ENCODE assay signal across 8 cellular contexts in the genomic region with DNA sequence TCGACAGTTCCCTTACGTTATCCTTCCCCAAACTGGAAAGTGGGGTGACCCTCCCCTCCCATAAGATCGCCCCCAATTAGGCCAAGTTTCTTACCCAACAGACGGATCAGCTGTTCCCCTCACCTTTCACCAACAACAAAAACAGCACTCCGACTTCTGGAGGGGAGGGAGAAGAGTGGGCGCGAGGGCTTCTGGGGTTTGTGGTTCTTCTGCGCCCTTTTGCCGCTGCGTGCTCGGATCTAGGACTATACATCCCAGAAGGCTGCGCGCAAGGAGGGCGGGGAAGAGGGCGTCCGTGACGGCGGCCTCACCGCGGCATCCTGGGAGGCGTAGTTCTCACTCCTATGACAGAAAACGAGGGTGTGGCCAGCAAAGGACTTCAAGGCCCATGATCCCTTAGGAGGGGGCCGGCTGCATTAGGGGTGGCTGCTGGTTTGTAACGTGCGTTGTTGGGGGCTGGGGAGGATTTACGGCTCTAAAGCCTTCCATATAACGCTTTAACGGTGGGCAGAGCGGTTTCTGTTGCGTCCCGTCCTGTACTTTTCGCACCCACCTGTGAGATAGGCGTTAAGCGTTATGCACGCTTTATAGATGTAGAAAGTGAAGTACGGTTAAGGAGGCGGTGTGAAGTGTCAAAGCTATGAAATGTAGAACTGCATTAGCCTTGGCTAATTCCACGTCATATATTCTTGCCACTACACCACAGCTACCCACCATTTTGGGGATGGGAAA. TPM values are rescaled to one million over a fixed set of nuclear protein-coding genes. Genes with fewer than 3 reads are reported as not detected.
DNase-seq lines count a peak whose midpoint lies in the region; ATAC-seq, FAIRE-seq and TF ChIP-seq lines count a peak whose summit lies in the region.

A gene with protein sequence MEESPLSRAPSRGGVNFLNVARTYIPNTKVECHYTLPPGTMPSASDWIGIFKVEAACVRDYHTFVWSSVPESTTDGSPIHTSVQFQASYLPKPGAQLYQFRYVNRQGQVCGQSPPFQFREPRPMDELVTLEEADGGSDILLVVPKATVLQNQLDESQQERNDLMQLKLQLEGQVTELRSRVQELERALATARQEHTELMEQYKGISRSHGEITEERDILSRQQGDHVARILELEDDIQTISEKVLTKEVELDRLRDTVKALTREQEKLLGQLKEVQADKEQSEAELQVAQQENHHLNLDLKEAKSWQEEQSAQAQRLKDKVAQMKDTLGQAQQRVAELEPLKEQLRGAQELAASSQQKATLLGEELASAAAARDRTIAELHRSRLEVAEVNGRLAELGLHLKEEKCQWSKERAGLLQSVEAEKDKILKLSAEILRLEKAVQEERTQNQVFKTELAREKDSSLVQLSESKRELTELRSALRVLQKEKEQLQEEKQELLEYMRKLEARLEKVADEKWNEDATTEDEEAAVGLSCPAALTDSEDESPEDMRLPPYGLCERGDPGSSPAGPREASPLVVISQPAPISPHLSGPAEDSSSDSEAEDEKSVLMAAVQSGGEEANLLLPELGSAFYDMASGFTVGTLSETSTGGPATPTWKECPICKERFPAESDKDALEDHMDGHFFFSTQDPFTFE (minus strand): TSS at position 143 of the 732 bp plus-strand sequence. CDS start 2,210 bp downstream, outside the sequence.

- peaks cover 8% of the 10 kb centered on the region for H3K36me3 Mint-ChIP-seq in T-helper 2 cell treated with Interferon-gamma antibody and Interleukin-4, amounts not matched to agents 5 μg/mL and 100 μg/mL, for 36 hours (ENCODE audit: low read depth)

- peak within 1 kb of the TSS; percentile 94 for H3K4me3 Mint-ChIP-seq in T-helper 2 cell treated with Interferon-gamma antibody and Interleukin-4, amounts not matched to agents 5 μg/mL and 100 μg/mL, for 36 hours

- H3K4me1 Mint-ChIP-seq in T-helper 2 cell treated with Interferon-gamma antibody and Interleukin-4, amounts not matched to agents 5 μg/mL and 100 μg/mL, for 36 hours (ENCODE audit: low read depth): peaks cover 15% of the 10 kb centered on the region

- no peaks in the 10 kb centered on the region for H3K9me3 Mint-ChIP-seq in T-helper 2 cell treated with Interferon-gamma antibody and Interleukin-4, amounts not matched to agents 5 μg/mL and 100 μg/mL, for 36 hours

- DNase-seq in NCI-H1930 (lab: John Stamatoyannopoulos, UW): peak; percentile 94 to 97
- DNase-seq in T-helper 2 cell treated with Interferon-gamma antibody and Interleukin-4, amounts not matched to agents 5 μg/mL and 100 μg/mL, for 36 hours (ENCODE audit: low spot score): peak; percentile 97
- peak; percentile 96 to 99 for DNase-seq in ascending aorta (ENCODE audit: low spot score in 2 of 2)
- DNase-seq in right atrium auricular region (ENCODE audit: low spot score): peak; percentile 98
- DNase-seq in psoas muscle: peak; percentile 98
- peak; percentile 99 for DNase-seq in urothelium cell line (ENCODE audit: low spot score)

- peaks cover 8 to 27% of the 10 kb centered on the region in 2 donors for H3K4me1 ChIP-seq in ascending aorta
- H3K4me1 ChIP-seq in right atrium auricular region: peaks cover 0 to 23% of the 10 kb centered on the region in 2 donors
- peaks cover 14% of the 10 kb centered on the region for H3K4me1 ChIP-seq in psoas muscle

- FAIRE-seq in urothelium cell line (lab: Jason Lieb, UNC): peak; percentile 96

- no peaks in the 10 kb centered on the region for H3K27me3 ChIP-seq in ascending aorta
- H3K27me3 ChIP-seq in right atrium auricular region: no peaks in the 10 kb centered on the region
- no peaks in the 10 kb centered on the region for H3K27me3 ChIP-seq in psoas muscle (ENCODE audit: insufficient read depth in 3 of 3, low read length in 2 of 3)

- H3K27ac Mint-ChIP-seq in T-helper 2 cell treated with Interferon-gamma antibody and Interleukin-4, amounts not matched to agents 5 μg/mL and 100 μg/mL, for 36 hours: peak within 1 kb of the TSS; percentile 93

- H3K27ac ChIP-seq in ascending aorta (peak within 1 kb of the TSS; percentile 66 to 85), right atrium auricular region (peak within 1 kb of the TSS; percentile 76 to 90), psoas muscle (peak within 1 kb of the TSS; percentile 95)

- H3K4me3 ChIP-seq in ascending aorta: peak within 1 kb of the TSS; percentile 81 to 87
- peak within 1 kb of the TSS; percentile 75 to 84 for H3K4me3 ChIP-seq in right atrium auricular region
- H3K4me3 ChIP-seq in psoas muscle: peak within 1 kb of the TSS; percentile 90

- WGBS in psoas muscle, 3 donors: 0 to 1% (median 0%) methylated on average over 37 to 38 of the region's 38 CpGs

- H3K27me3 Mint-ChIP-seq in T-helper 2 cell treated with Interferon-gamma antibody and Interleukin-4, amounts not matched to agents 5 μg/mL and 100 μg/mL, for 36 hours (ENCODE audit: low read depth): peaks cover 11% of the 10 kb centered on the region

- H3K36me3 ChIP-seq in ascending aorta: peaks cover 20 to 26% of the 10 kb centered on the region in 2 donors
- peaks cover 26% of the 10 kb centered on the region for H3K36me3 ChIP-seq in right atrium auricular region
- peaks cover 8 to 30% of the 10 kb centered on the region in 2 donors for H3K36me3 ChIP-seq in psoas muscle (ENCODE audit: insufficient read depth in 1 of 2, low read depth in 1 of 2)

- H3K9me3 ChIP-seq in ascending aorta: no peaks in the 10 kb centered on the region
- no peaks in the 10 kb centered on the region for H3K9me3 ChIP-seq in right atrium auricular region
- H3K9me3 ChIP-seq in psoas muscle: no peaks in the 10 kb centered on the region

- intact Hi-C loops in ascending aorta (cut with DNase I): loop anchor here (2.0 kb wide), 1 partner anchor 553 kb away; a partner anchor contains a TSS
- intact Hi-C loops in psoas muscle (cut with DNase I): no loop called here

- no peak for TF ChIP-seq CTCF in ascending aorta (IDR thresholded peaks at IDR 0.05)
- TF ChIP-seq CTCF in right atrium auricular region (IDR thresholded peaks at IDR 0.05): no peak
- no peak for TF ChIP-seq CTCF in psoas muscle (IDR thresholded peaks at IDR 0.05)

- ATAC-seq in GM18502 (IDR thresholded peaks at IDR 0.05; ENCODE audit: poor library complexity, unreplicated experiment) (peak; percentile 99), HG02970 (IDR thresholded peaks at IDR 0.05; ENCODE audit: low FRiP score, unreplicated experiment) (peak; percentile 95), psoas muscle (peak; percentile 97 to 99 (median 98))

RNA-seq across cellular contexts. Expression of the gene that starts here (rescaled TPM):
- 258 TPM for total RNA-seq in ascending aorta
- 100 to 1,000 TPM; 182 to 232 TPM for total RNA-seq in right atrium auricular region
- total RNA-seq in psoas muscle: 100 to 1,000 TPM; 180 to 255 (median 189) TPM
- polyA plus RNA-seq in psoas muscle: 100 to 1,000 TPM in 2 of 3 donors, 10 to 100 TPM in 1; 41.1 to 125 (median 124) TPM

Comparison
In these comparisons a context has a peak if more than half of its experiments do, and no peak if none do; other contexts are left out.
1. Peak in every context shown above with its lines: DNase-seq, ATAC-seq, H3K4me3 ChIP-seq and H3K27ac ChIP-seq.